ENCODE assay signal across 14 cellular contexts in the genomic region with DNA sequence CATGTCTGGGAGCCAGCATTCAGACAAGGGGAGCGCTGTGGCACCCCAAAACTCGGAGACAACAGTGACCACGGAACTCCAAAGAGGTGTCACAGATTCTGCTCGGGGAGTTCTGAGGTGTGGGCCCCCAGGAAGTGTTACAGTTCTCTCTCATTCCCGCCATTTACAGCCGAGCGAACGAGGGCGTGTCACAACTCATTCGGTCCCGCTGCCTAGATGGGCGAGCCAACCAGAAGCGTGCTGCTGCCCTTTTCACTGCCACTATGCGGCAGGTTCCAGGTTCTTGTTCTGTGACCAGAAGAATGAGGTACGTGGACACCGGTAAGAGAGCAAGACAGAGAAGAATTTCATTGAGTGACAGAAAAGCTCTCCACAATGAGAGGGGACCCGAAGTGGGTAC.
DNase-seq lines count a peak whose midpoint lies in the region; ATAC-seq, FAIRE-seq and TF ChIP-seq lines count a peak whose summit lies in the region.
"Had no signal": no experiment of that assay in that cellular context is flagged by ENCODE, and none has a peak within 500 bp of the region (broad histone marks: within the 10 kb centered on the region; RNA-seq: fewer than 3 reads in every experiment).

No MANE protein-coding gene starts in this region.

- H3K9me3 ChIP-seq in A549 (no peaks in the 10 kb centered on the region), osteoblast (ENCODE audit: low read depth, low read length) (peaks cover 2% of the 10 kb centered on the region)
- H3K9me3 ChIP-seq: Caco-2 had no signal

- POLR2A ChIA-PET in A549 (lab: Yijun Ruan, JAX) = no interaction called here
- POLR2A ChIA-PET in activated CD4-positive, alpha-beta memory T cell treated with anti-CD3 and anti-CD28 coated beads, Interleukin-2, amount 10 ng/mL, durations not matched to agents 7 days and 5 days (lab: Charles Lee) = no interaction called here

- no peak overlapping the region for H3K27ac Mint-ChIP-seq in activated CD4-positive, alpha-beta memory T cell treated with anti-CD3 and anti-CD28 coated beads, Interleukin-2, amount 10 ng/mL, durations not matched to agents 7 days and 5 days
- H3K27ac Mint-ChIP-seq: CD14-positive monocyte; CD8-positive, alpha-beta memory T cell; IgD-negative memory B cell had no signal

- no peak for FAIRE-seq in A549 (lab: Jason Lieb, UNC)

- no peaks in the 10 kb centered on the region for H3K36me3 ChIP-seq in osteoblast (ENCODE audit: insufficient read depth, low read length)

- DNase-seq in A549 (ENCODE audit: low read depth in 1 of 2, low spot score in 1 of 2) (peak in 1 of 2 experiments; percentile 12), HS-27A (ENCODE audit: low read depth) (peak; percentile 5), RPMI8226 (peak; percentile 8), osteoblast (ENCODE audit: insufficient read length, low spot score, missing footprints) (peak; percentile 1), occipital lobe (lab: John Stamatoyannopoulos, UW) (no peak), kidney tubule cell (ENCODE audit: low spot score) (no peak)
- DNase-seq in activated CD4-positive, alpha-beta memory T cell treated with anti-CD3 and anti-CD28 coated beads, Interleukin-2, amount 10 ng/mL, durations not matched to agents 7 days and 5 days = no peak
- DNase-seq: Caco-2; CD8-positive, alpha-beta memory T cell; DND-41; GM23248; H7 had no signal

- CTCF ChIA-PET in A549 (lab: Yijun Ruan, JAX) = no interaction called here
- CTCF ChIA-PET in activated CD4-positive, alpha-beta memory T cell treated with anti-CD3 and anti-CD28 coated beads, Interleukin-2, amount 10 ng/mL, durations not matched to agents 7 days and 5 days (lab: Charles Lee) = no interaction called here

- H3K4me3 ChIP-seq in A549 (no peak overlapping the region), osteoblast (ENCODE audit: insufficient read depth, low read length) (no peak overlapping the region)
- H3K4me3 ChIP-seq: GM23248 had no signal

- H3K27ac ChIP-seq in A549 (no peak overlapping the region), osteoblast (ENCODE audit: low read depth, low read length) (no peak overlapping the region)
- H3K27ac ChIP-seq: GM23248 had no signal

- no peak for TF ChIP-seq RAD21 in A549 (conservative IDR thresholded peaks at IDR 0.05 in 1 of 2, IDR thresholded peaks at IDR 0.05 in 1 of 2)

- no peak for TF ChIP-seq CTCF in A549 (IDR thresholded peaks at IDR 0.05)
- no peak for TF ChIP-seq CTCF in osteoblast (IDR thresholded peaks at IDR 0.05; ENCODE audit: extremely low read depth, low read depth, low read length)

- H3K4me3 Mint-ChIP-seq in activated CD4-positive, alpha-beta memory T cell treated with anti-CD3 and anti-CD28 coated beads, Interleukin-2, amount 10 ng/mL, durations not matched to agents 7 days and 5 days = no peak overlapping the region
- H3K4me3 Mint-ChIP-seq: CD14-positive monocyte; CD8-positive, alpha-beta memory T cell had no signal

- peak in 1 of 2 experiments; percentile 61; a peak in 4 of 6 replicates for ATAC-seq in A549

- no peak for TF ChIP-seq EP300 in A549 (IDR thresholded peaks at IDR 0.05)

- no peaks in the 10 kb centered on the region for H3K27me3 Mint-ChIP-seq in activated CD4-positive, alpha-beta memory T cell treated with anti-CD3 and anti-CD28 coated beads, Interleukin-2, amount 10 ng/mL, durations not matched to agents 7 days and 5 days
- H3K27me3 Mint-ChIP-seq: CD8-positive, alpha-beta memory T cell; IgD-negative memory B cell had no signal

- H3K4me2 ChIP-seq in A549 (peak overlapping the region; percentile 28; the same call in 2 of the 3 replicates), osteoblast (ENCODE audit: insufficient read depth, low read length) (no peak overlapping the region)

- no peak overlapping the region for H2AFZ ChIP-seq in osteoblast (ENCODE audit: low read length)
- H2AFZ ChIP-seq: GM23248 had no signal

- WGBS in A549 (ENCODE audit: missing lambda C conversion rate) = 55% methylated on average over 15 of the region's 17 CpGs

- no peak for TF ChIP-seq POLR2A in A549 (IDR thresholded peaks at IDR 0.05; ENCODE audit: low read length)

- no peaks in the 10 kb centered on the region for H3K4me1 Mint-ChIP-seq in activated CD4-positive, alpha-beta memory T cell treated with anti-CD3 and anti-CD28 coated beads, Interleukin-2, amount 10 ng/mL, durations not matched to agents 7 days and 5 days
- H3K4me1 Mint-ChIP-seq: CD14-positive monocyte; CD8-positive, alpha-beta memory T cell; IgD-negative memory B cell had no signal

- no peaks in the 10 kb centered on the region for H3K79me2 ChIP-seq in osteoblast (ENCODE audit: insufficient read depth, low read length)

- H3K9me3 Mint-ChIP-seq in activated CD4-positive, alpha-beta memory T cell treated with anti-CD3 and anti-CD28 coated beads, Interleukin-2, amount 10 ng/mL, durations not matched to agents 7 days and 5 days = peaks cover 4% of the 10 kb centered on the region

- H3K36me3 Mint-ChIP-seq in activated CD4-positive, alpha-beta memory T cell treated with anti-CD3 and anti-CD28 coated beads, Interleukin-2, amount 10 ng/mL, durations not matched to agents 7 days and 5 days (ENCODE audit: low read depth) = no peaks in the 10 kb centered on the region
- H3K36me3 Mint-ChIP-seq: CD14-positive monocyte; CD8-positive, alpha-beta memory T cell; IgD-negative memory B cell had no signal

- no peaks in the 10 kb centered on the region for H3K4me1 ChIP-seq in A549
- no peaks in the 10 kb centered on the region for H3K4me1 ChIP-seq in osteoblast (ENCODE audit: insufficient read depth, low read length)
- H3K4me1 ChIP-seq: Caco-2 had no signal

- H3K27me3 ChIP-seq in osteoblast (ENCODE audit: insufficient read depth, low read length) = no peaks in the 10 kb centered on the region

- no peaks in the 10 kb centered on the region for H4K20me1 ChIP-seq in osteoblast (ENCODE audit: insufficient read depth, low read length)

TF ChIP-seq in A549, 52 proteins besides CTCF, POLR2A, EP300 and RAD21:
- TF ChIP-seq, protein P1, sequence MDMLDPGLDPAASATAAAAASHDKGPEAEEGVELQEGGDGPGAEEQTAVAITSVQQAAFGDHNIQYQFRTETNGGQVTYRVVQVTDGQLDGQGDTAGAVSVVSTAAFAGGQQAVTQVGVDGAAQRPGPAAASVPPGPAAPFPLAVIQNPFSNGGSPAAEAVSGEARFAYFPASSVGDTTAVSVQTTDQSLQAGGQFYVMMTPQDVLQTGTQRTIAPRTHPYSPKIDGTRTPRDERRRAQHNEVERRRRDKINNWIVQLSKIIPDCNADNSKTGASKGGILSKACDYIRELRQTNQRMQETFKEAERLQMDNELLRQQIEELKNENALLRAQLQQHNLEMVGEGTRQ (IDR thresholded peaks at IDR 0.05) = no peak
- TF ChIP-seq JUN (IDR thresholded peaks at IDR 0.05) = no peak
- TF ChIP-seq, protein P2, sequence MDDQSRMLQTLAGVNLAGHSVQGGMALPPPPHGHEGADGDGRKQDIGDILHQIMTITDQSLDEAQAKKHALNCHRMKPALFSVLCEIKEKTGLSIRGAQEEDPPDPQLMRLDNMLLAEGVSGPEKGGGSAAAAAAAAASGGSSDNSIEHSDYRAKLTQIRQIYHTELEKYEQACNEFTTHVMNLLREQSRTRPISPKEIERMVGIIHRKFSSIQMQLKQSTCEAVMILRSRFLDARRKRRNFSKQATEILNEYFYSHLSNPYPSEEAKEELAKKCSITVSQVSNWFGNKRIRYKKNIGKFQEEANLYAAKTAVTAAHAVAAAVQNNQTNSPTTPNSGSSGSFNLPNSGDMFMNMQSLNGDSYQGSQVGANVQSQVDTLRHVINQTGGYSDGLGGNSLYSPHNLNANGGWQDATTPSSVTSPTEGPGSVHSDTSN (IDR thresholded peaks at IDR 0.05) = no peak

Comparison
In these comparisons a context has a peak if more than half of its experiments do, and no peak if none do; other contexts are left out.
1. DNase-seq: peak in HS-27A (single experiment), RPMI8226 (single experiment) and osteoblast (single experiment); none in occipital lobe (single experiment), activated CD4-positive, alpha-beta memory T cell treated with anti-CD3 and anti-CD28 coated beads, Interleukin-2, amount 10 ng/mL, durations not matched to agents 7 days and 5 days (single experiment) and kidney tubule cell (single experiment).